In the genomic region with DNA sequence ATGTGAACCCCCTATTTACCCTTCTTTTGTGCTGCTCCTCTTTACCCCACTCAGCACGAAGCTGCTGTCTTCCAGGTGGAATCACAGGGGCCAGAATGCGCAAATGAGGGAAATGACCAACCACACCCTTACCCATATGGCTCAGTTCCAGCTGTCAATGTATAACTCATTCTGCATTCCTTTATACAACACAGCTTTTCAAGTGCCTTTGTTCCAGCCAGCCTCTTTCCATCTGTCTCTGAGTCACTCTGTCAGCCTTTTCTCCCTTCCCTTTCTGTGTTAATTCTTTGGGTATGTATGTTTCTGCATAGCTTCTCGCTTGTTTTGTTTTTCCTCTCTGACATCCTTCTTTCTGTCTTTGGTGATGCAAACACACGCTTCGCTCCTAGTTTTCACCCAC, we compare ENCODE assay signal across 9 cellular contexts. TPM values are rescaled to one million over a fixed set of nuclear protein-coding genes. Genes with fewer than 3 reads are reported as not detected.
A peak's percentile ranks its signal among the peaks of the same experiment; 100 is the strongest.
DNase-seq lines count a peak whose midpoint lies in the region; ATAC-seq, FAIRE-seq and TF ChIP-seq lines count a peak whose summit lies in the region.
"Had no signal": no experiment of that assay in that cellular context is flagged by ENCODE, and none has a peak within 500 bp of the region (broad histone marks: within the 10 kb centered on the region; RNA-seq: fewer than 3 reads in every experiment).

No MANE protein-coding gene starts in this region.

- peak; percentile 32 for DNase-seq in AG20443 (ENCODE audit: low spot score)
- DNase-seq in bronchial epithelial cell (ENCODE audit: low read depth), result peak; percentile 84
- no peak for DNase-seq in lower lobe of right lung
- no peak for DNase-seq in AML-193 (lab: John Stamatoyannopoulos, UW)
- DNase-seq in substantia nigra (lab: John Stamatoyannopoulos, UW), result no peak
- DNase-seq: NCI-H187 had no signal

- H3K27ac ChIP-seq in lower lobe of right lung (no peak overlapping the region), substantia nigra (ENCODE audit: low read depth, low read length, poor library complexity, severe bottlenecking) (no peak overlapping the region)

- TF ChIP-seq CTCF in bronchial epithelial cell (IDR thresholded peaks at IDR 0.05; ENCODE audit: insufficient read depth, low read length, severe bottlenecking) (no peak), lower lobe of right lung (IDR thresholded peaks at IDR 0.05) (no peak)

- peak; percentile 67 to 78 for ATAC-seq in lower lobe of right lung
- ATAC-seq in GM18868 (IDR thresholded peaks at IDR 0.05; ENCODE audit: unreplicated experiment), result no peak
- no peak for ATAC-seq in GM19397 (IDR thresholded peaks at IDR 0.05; ENCODE audit: unreplicated experiment)

- H3K36me3 ChIP-seq in bronchial epithelial cell (ENCODE audit: control insufficient read depth, insufficient read depth, low read length), result no peaks in the 10 kb centered on the region
- no peaks in the 10 kb centered on the region for H3K36me3 ChIP-seq in lower lobe of right lung

- TF ChIP-seq RAD21 in Ishikawa (IDR thresholded peaks at IDR 0.05; ENCODE audit: low read depth), result no peak

- H3K4me1 ChIP-seq in lower lobe of right lung, result no peaks in the 10 kb centered on the region

- H3K4me3 ChIP-seq in bronchial epithelial cell (ENCODE audit: low read depth, low read length) (no peak overlapping the region), lower lobe of right lung (no peak overlapping the region)

- FAIRE-seq in bronchial epithelial cell (lab: Jason Lieb, UNC), result peak; percentile 64

- H3K27me3 ChIP-seq in bronchial epithelial cell (ENCODE audit: control insufficient read depth, insufficient read depth, low read length), result no peaks in the 10 kb centered on the region
- H3K27me3 ChIP-seq in lower lobe of right lung (ENCODE audit: low read depth), result no peaks in the 10 kb centered on the region

- intact Hi-C loops in lower lobe of right lung (cut with DNase I), result no loop called here

- no peak for TF ChIP-seq EP300 in Ishikawa (IDR thresholded peaks at IDR 0.05; ENCODE audit: borderline replicate concordance)

- H3K9me3 ChIP-seq in lower lobe of right lung, result no peaks in the 10 kb centered on the region

TF ChIP-seq in Ishikawa, 13 proteins besides CTCF, POLR2A, EP300 and RAD21:
- peak; percentile 45; the same call in 1 of the 2 replicates for TF ChIP-seq NFIC (IDR thresholded peaks at IDR 0.05)
- TF ChIP-seq CREB1 (IDR thresholded peaks at IDR 0.05; ENCODE audit: low read depth), result no peak

RNA-seq across cellular contexts. Expression of gene RS1, which starts 54.6 kb away (rescaled TPM):
- not detected in 2 replicates for total RNA-seq in bronchial epithelial cell
- total RNA-seq in lower lobe of right lung, result 3.9 TPM

Comparison
In these comparisons a context has a peak if more than half of its experiments do, and no peak if none do; other contexts are left out.
1. DNase-seq: peak in AG20443 (single experiment) and bronchial epithelial cell (single experiment); none in lower lobe of right lung (single experiment), AML-193 (0 of 2) and substantia nigra (0 of 49).
2. ATAC-seq: peak in lower lobe of right lung (2 of 2); none in GM18868 (single experiment) and GM19397 (single experiment).